ENCODE assay signal across 8 cellular contexts in the genomic region with DNA sequence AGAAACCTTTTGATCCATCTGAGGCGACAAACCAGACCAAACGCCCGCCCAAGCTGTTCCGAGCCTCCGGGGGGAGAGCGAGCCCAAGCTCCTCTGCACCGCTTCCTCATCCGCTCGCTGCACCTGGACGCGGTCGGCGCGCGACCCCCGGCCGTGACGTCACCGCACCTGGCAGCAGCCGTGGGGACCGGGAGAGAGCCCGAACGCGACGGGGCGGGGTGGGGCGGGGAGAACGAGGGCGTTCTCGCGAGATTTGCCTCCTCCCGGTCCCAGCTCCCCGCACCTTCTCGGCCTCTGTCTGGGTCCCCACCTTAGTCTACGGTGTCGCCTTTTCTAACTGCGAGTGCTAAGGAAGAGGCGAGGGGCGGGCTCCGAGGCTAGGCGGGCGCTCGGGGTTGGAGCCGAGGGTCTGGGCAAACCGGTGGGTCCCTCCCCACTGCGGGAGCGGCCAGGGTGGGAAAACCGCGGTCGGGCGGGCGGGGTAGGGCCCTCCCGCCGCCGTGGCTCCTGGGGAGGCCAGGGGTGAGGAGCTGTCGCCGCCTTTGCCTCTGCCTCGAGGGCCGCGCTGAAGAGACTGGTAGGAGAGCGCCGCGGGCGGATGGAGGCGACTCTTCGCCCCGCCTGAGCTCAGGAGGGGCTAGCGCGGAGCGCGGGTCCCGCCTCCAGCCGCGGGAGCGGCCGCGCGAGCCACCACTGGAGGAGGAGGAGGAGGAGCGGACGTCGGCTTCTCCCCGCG. TPM values are rescaled to one million over a fixed set of nuclear protein-coding genes. Genes with fewer than 3 reads are reported as not detected.
DNase-seq lines count a peak whose midpoint lies in the region; ATAC-seq and TF ChIP-seq lines count a peak whose summit lies in the region.

CD2AP (plus strand) TSS at position 293 of the 736 bp plus-strand sequence. CDS start 456 bp downstream, outside the sequence.

- H4K20me1 ChIP-seq in SK-N-SH (ENCODE audit: insufficient read depth) = peaks cover 27% of the 10 kb centered on the region

- TF ChIP-seq POLR2A in GM10847 (IDR thresholded peaks at IDR 0.05; ENCODE audit: extremely low read depth, insufficient read length) (peak; percentile 69), NB4 (IDR thresholded peaks at IDR 0.05; ENCODE audit: extremely low read depth, insufficient read length) (peak; percentile 43), suprapubic skin (IDR thresholded peaks at IDR 0.05) (peak in 1 of 2 donors; percentile 19)

- peak within 1 kb of the TSS; percentile 72 to 94 for H3K27ac ChIP-seq in SK-N-SH (ENCODE audit: low read depth in 2 of 2, low read length in 1 of 2)
- peak within 1 kb of the TSS; percentile 99 for H3K27ac ChIP-seq in suprapubic skin

- 0% methylated on average over 1 of the region's 83 CpGs for WGBS in SK-N-SH (ENCODE audit: low lambda C conversion rate)
- 0% methylated on average over 11 of the region's 83 CpGs for WGBS in suprapubic skin

- peak within 1 kb of the TSS; percentile 100 for H2AFZ ChIP-seq in SK-N-SH (ENCODE audit: low read depth)

- POLR2A ChIA-PET in SK-N-SH (lab: Yijun Ruan, JAX) = no interaction called here

- H3K9ac ChIP-seq in SK-N-SH = peak within 1 kb of the TSS; percentile 92

- no peaks in the 10 kb centered on the region; the same call in 1 of the 2 replicates for H3K9me2 ChIP-seq in SK-N-SH

- peaks cover 7% of the 10 kb centered on the region for H3F3A ChIP-seq in SK-N-SH (replicated peaks; ENCODE audit: insufficient read depth)

- H3K27me3 ChIP-seq in SK-N-SH (ENCODE audit: insufficient read depth) = no peaks in the 10 kb centered on the region
- no peaks in the 10 kb centered on the region for H3K27me3 ChIP-seq in suprapubic skin

- H3K4me1 ChIP-seq in SK-N-SH (ENCODE audit: control insufficient read depth in 1 of 2, insufficient read depth in 2 of 2, low read depth in 1 of 2, low read length in 1 of 2) (peaks cover 0 to 3% of the 10 kb centered on the region in 2 experiments; a peak in 2 of 4 replicates), suprapubic skin (peaks cover 44% of the 10 kb centered on the region)

- peak; percentile 89 for DNase-seq in NB4 (ENCODE audit: low read depth)
- DNase-seq in SK-N-SH = peak; percentile 95
- peak; percentile 86 for DNase-seq in activated naive CD4-positive, alpha-beta T cell treated with anti-CD3 and anti-CD28 coated beads, Interleukin-2, amount 50 U/mL, for 16 hours
- DNase-seq in germinal center (ENCODE audit: low spot score) = peak; percentile 91
- DNase-seq in nucleus accumbens (lab: John Stamatoyannopoulos, UW) = peak; percentile 20 to 93 (median 76)
- peak; percentile 88 to 89 for DNase-seq in suprapubic skin (ENCODE audit: low spot score in 2 of 2)

- TF ChIP-seq CTCF in NB4 (IDR thresholded peaks at IDR 0.05; ENCODE audit: low read depth, low read length) (no peak), SK-N-SH (IDR thresholded peaks at IDR 0.05) (no peak; the same call in 1 of the 2 replicates), suprapubic skin (IDR thresholded peaks at IDR 0.05) (no peak)

- CTCF ChIA-PET in SK-N-SH (lab: Yijun Ruan, JAX) = interaction anchor here (1.0 to 1.9 kb wide), 2 partner anchors 62 to 63 kb away, joined by 3 to 4 read pairs; no protein-coding TSS in a partner anchor

- peak within 1 kb of the TSS; percentile 89 for H3K4me3 ChIP-seq in NB4 (ENCODE audit: low read depth, low read length)
- H3K4me3 ChIP-seq in SK-N-SH (ENCODE audit: low read depth in 2 of 2, low read length in 1 of 2) = peak within 1 kb of the TSS; percentile 86 to 92
- peak within 1 kb of the TSS; percentile 97 for H3K4me3 ChIP-seq in suprapubic skin

- TF ChIP-seq EP300 in SK-N-SH (IDR thresholded peaks at IDR 0.05; ENCODE audit: borderline replicate concordance in 1 of 2, low read depth in 1 of 2, low read length in 1 of 2) (no peak), suprapubic skin (IDR thresholded peaks at IDR 0.05) (no peak)

- peaks cover 45% of the 10 kb centered on the region for H3K79me2 ChIP-seq in SK-N-SH (ENCODE audit: insufficient read depth)

- H3K36me3 ChIP-seq in SK-N-SH (replicated peaks in 1 of 2; ENCODE audit: control insufficient read depth in 1 of 2, insufficient read depth in 2 of 2, low read length in 1 of 2) (no peaks in the 10 kb centered on the region), suprapubic skin (no peaks in the 10 kb centered on the region)

- no peak for TF ChIP-seq RAD21 in SK-N-SH (IDR thresholded peaks at IDR 0.05; ENCODE audit: low read length)

- ATAC-seq in HG02571 (IDR thresholded peaks at IDR 0.05; ENCODE audit: unreplicated experiment) = peak; percentile 84

- H3K4me2 ChIP-seq in SK-N-SH = peak within 1 kb of the TSS; percentile 84

- H3K9me3 ChIP-seq in SK-N-SH = no peaks in the 10 kb centered on the region; the same call in 1 of the 2 replicates
- no peaks in the 10 kb centered on the region for H3K9me3 ChIP-seq in suprapubic skin

TF ChIP-seq in SK-N-SH, 30 proteins besides CTCF, POLR2A, EP300 and RAD21:
- TF ChIP-seq MEF2A (IDR thresholded peaks at IDR 0.05; ENCODE audit: borderline replicate concordance, low read depth) = no peak
- no peak for TF ChIP-seq SMC3 (IDR thresholded peaks at IDR 0.05; ENCODE audit: low read depth, low read length)
- TF ChIP-seq, protein P1, sequence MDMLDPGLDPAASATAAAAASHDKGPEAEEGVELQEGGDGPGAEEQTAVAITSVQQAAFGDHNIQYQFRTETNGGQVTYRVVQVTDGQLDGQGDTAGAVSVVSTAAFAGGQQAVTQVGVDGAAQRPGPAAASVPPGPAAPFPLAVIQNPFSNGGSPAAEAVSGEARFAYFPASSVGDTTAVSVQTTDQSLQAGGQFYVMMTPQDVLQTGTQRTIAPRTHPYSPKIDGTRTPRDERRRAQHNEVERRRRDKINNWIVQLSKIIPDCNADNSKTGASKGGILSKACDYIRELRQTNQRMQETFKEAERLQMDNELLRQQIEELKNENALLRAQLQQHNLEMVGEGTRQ (IDR thresholded peaks at IDR 0.05; ENCODE audit: borderline replicate concordance, low read depth, low read length) = no peak
- TF ChIP-seq RFX5 (IDR thresholded peaks at IDR 0.05; ENCODE audit: low read length) = no peak
- peak; percentile 99 for TF ChIP-seq CHD2 (IDR thresholded peaks at IDR 0.05; ENCODE audit: low read length, partially characterized antibody)
- TF ChIP-seq FOXM1 (IDR thresholded peaks at IDR 0.05; ENCODE audit: low read depth) = no peak
- no peak for TF ChIP-seq RCOR1 (IDR thresholded peaks at IDR 0.05; ENCODE audit: low read length)
- TF ChIP-seq IRF3 (IDR thresholded peaks at IDR 0.05; ENCODE audit: low read depth, low read length) = no peak
- peak; percentile 96 for TF ChIP-seq ZBTB33 (IDR thresholded peaks at IDR 0.05; ENCODE audit: borderline replicate concordance, low read depth)
- TF ChIP-seq GATA2 (CRISPR knock-in tag; IDR thresholded peaks at IDR 0.05) = no peak
- TF ChIP-seq, protein P2, sequence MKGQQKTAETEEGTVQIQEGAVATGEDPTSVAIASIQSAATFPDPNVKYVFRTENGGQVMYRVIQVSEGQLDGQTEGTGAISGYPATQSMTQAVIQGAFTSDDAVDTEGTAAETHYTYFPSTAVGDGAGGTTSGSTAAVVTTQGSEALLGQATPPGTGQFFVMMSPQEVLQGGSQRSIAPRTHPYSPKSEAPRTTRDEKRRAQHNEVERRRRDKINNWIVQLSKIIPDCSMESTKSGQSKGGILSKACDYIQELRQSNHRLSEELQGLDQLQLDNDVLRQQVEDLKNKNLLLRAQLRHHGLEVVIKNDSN (IDR thresholded peaks at IDR 0.05; ENCODE audit: borderline replicate concordance, low read depth) = no peak
- no peak for TF ChIP-seq NFIC (IDR thresholded peaks at IDR 0.05; ENCODE audit: borderline replicate concordance)
- TF ChIP-seq, protein P3, sequence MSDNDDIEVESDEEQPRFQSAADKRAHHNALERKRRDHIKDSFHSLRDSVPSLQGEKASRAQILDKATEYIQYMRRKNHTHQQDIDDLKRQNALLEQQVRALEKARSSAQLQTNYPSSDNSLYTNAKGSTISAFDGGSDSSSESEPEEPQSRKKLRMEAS (IDR thresholded peaks at IDR 0.05; ENCODE audit: low read depth) = no peak
- TF ChIP-seq POLR2AphosphoS5 (IDR thresholded peaks at IDR 0.05; ENCODE audit: low read depth, low read length) = peak; percentile 31; the same call in 1 of the 2 replicates
- TF ChIP-seq GABPA (IDR thresholded peaks at IDR 0.05; ENCODE audit: low read depth) = no peak
- no peak for TF ChIP-seq TCF12 (IDR thresholded peaks at IDR 0.05)
- TF ChIP-seq MXI1 (IDR thresholded peaks at IDR 0.05; ENCODE audit: low read depth, low read length) = peak; percentile 33
- peak; percentile 32 for TF ChIP-seq TAF1 (IDR thresholded peaks at IDR 0.05; ENCODE audit: borderline replicate concordance, low read depth, low read length)

RNA-seq across cellular contexts. Expression of gene CD2AP, which starts in this region (rescaled TPM):
- polyA plus RNA-seq in SK-N-SH (2012; rRNA removed) = 1.6 and 2.3 TPM in 2 replicates
- 2.7 and 4.1 TPM in 2 replicates for polyA plus RNA-seq in SK-N-SH (2012; cell fraction: cytosol; rRNA removed)
- 1.3 and 2.5 TPM in 2 replicates for polyA plus RNA-seq in SK-N-SH (2012; cell fraction: nucleus; rRNA removed)
- 10 to 100 TPM; 20.4 to 41.8 (median 28.3) TPM for total RNA-seq in suprapubic skin

Comparison
In these comparisons a context has a peak if more than half of its experiments do, and no peak if none do; other contexts are left out.
1. Peak in every context shown above with its lines: DNase-seq, ATAC-seq, H3K4me3 ChIP-seq and H3K27ac ChIP-seq.